9 cellular contexts compared by ENCODE assay signal in genomic region chr19:42850981-42851717, GRCh38. TPM values are rescaled to one million over a fixed set of nuclear protein-coding genes. Genes with fewer than 3 reads are reported as not detected.
DNase-seq lines count a peak whose midpoint lies in the region; TF ChIP-seq lines count a peak whose summit lies in the region.
"Had no signal": no experiment of that assay in that cellular context is flagged by ENCODE, and none has a peak within 500 bp of the region (broad histone marks: within the 10 kb centered on the region; RNA-seq: fewer than 3 reads in every experiment).

No MANE protein-coding gene starts in this region.

- TF ChIP-seq CTCF in fibroblast of pulmonary artery (IDR thresholded peaks at IDR 0.05; ENCODE audit: low read length, missing control alignments) (no peak), sigmoid colon (IDR thresholded peaks at IDR 0.05) (no peak)

- no peaks in the 10 kb centered on the region for H3K27me3 ChIP-seq in sigmoid colon

- 60 to 65% methylated on average over 6 of the region's 6 CpGs for WGBS in sigmoid colon, 2 donors

- peak overlapping the region; percentile 43 to 71 (median 51) for H3K27ac ChIP-seq in sigmoid colon

- H3K4me1 ChIP-seq in sigmoid colon = peaks cover 0 to 31% (median 25%) of the 10 kb centered on the region in 4 donors

- H3K36me3 Mint-ChIP-seq in activated naive CD4-positive, alpha-beta T cell treated with anti-CD3 and anti-CD28 coated beads, Interleukin-2, amount 10 ng/mL, durations not matched to agents 7 days and 5 days = no peaks in the 10 kb centered on the region

- no peaks in the 10 kb centered on the region for H3K9me3 Mint-ChIP-seq in activated naive CD4-positive, alpha-beta T cell treated with anti-CD3 and anti-CD28 coated beads, Interleukin-2, amount 10 ng/mL, durations not matched to agents 7 days and 5 days

- no peak overlapping the region for H3K4me3 Mint-ChIP-seq in activated naive CD4-positive, alpha-beta T cell treated with anti-CD3 and anti-CD28 coated beads, Interleukin-2, amount 10 ng/mL, durations not matched to agents 7 days and 5 days
- H3K4me3 Mint-ChIP-seq: neural crest cell had no signal

- H3K4me3 ChIP-seq in fibroblast of pulmonary artery (replicated peaks; ENCODE audit: low read depth, low read length) = no peak overlapping the region
- no peak overlapping the region for H3K4me3 ChIP-seq in sigmoid colon

- CTCF ChIA-PET in activated naive CD4-positive, alpha-beta T cell treated with anti-CD3 and anti-CD28 coated beads, Interleukin-2, amount 10 ng/mL, durations not matched to agents 7 days and 5 days (lab: Charles Lee) = no interaction called here

- H3K4me1 Mint-ChIP-seq in activated naive CD4-positive, alpha-beta T cell treated with anti-CD3 and anti-CD28 coated beads, Interleukin-2, amount 10 ng/mL, durations not matched to agents 7 days and 5 days = no peaks in the 10 kb centered on the region
- H3K4me1 Mint-ChIP-seq: neural crest cell had no signal

- no peak for TF ChIP-seq POLR2A in sigmoid colon (IDR thresholded peaks at IDR 0.05)

- TF ChIP-seq EP300 in sigmoid colon (IDR thresholded peaks at IDR 0.05) = peak in 1 of 4 donors; percentile 12

- DNase-seq in GM03348 (ENCODE audit: low spot score) = peak; percentile 80
- DNase-seq in T1000 (lab: John Stamatoyannopoulos, UW) = peak; percentile 76
- peak; percentile 89 for DNase-seq in fibroblast of pulmonary artery (ENCODE audit: low read depth)
- DNase-seq in sigmoid colon = peak; percentile 79
- no peak for DNase-seq in activated CD8-positive, alpha-beta memory T cell treated with anti-CD3 and anti-CD28 coated beads, Interleukin-2, amount 50 U/mL, for 4 hours
- DNase-seq in SKM-1 treated with dmso at 0.1 percent for 144 hours (lab: John Stamatoyannopoulos, UW; ENCODE audit: unreplicated experiment) = no peak
- no peak for DNase-seq in activated CD4-positive, CD25-positive, alpha-beta regulatory T cell (lab: John Stamatoyannopoulos, UW)
- DNase-seq in activated naive CD4-positive, alpha-beta T cell treated with anti-CD3 and anti-CD28 coated beads, Interleukin-2, amount 10 ng/mL, durations not matched to agents 7 days and 5 days = no peak

- H3K36me3 ChIP-seq in sigmoid colon = no peaks in the 10 kb centered on the region

- intact Hi-C loops in sigmoid colon (cut with DNase I) = no loop called here

- H3K27me3 Mint-ChIP-seq in activated naive CD4-positive, alpha-beta T cell treated with anti-CD3 and anti-CD28 coated beads, Interleukin-2, amount 10 ng/mL, durations not matched to agents 7 days and 5 days = no peaks in the 10 kb centered on the region

- no peaks in the 10 kb centered on the region for H3K9me3 ChIP-seq in sigmoid colon

- H3K27ac Mint-ChIP-seq in activated naive CD4-positive, alpha-beta T cell treated with anti-CD3 and anti-CD28 coated beads, Interleukin-2, amount 10 ng/mL, durations not matched to agents 7 days and 5 days = no peak overlapping the region

RNA-seq across cellular contexts. Expression of gene PSG1, which starts 28.4 kb away (rescaled TPM):
- not detected for total RNA-seq in sigmoid colon
- not detected for polyA plus RNA-seq in sigmoid colon
- total RNA-seq: neural crest cell had no signal

Comparison
In these comparisons a context has a peak if more than half of its experiments do, and no peak if none do; other contexts are left out.
1. DNase-seq: peak in GM03348 (single experiment), T1000 (single experiment), fibroblast of pulmonary artery (single experiment) and sigmoid colon (single experiment); none in activated CD8-positive, alpha-beta memory T cell treated with anti-CD3 and anti-CD28 coated beads, Interleukin-2, amount 50 U/mL, for 4 hours (single experiment), SKM-1 treated with dmso at 0.1 percent for 144 hours (single experiment), activated CD4-positive, CD25-positive, alpha-beta regulatory T cell (0 of 4) and activated naive CD4-positive, alpha-beta T cell treated with anti-CD3 and anti-CD28 coated beads, Interleukin-2, amount 10 ng/mL, durations not matched to agents 7 days and 5 days (single experiment).